9 cellular contexts compared by ENCODE assay signal in the genomic region with DNA sequence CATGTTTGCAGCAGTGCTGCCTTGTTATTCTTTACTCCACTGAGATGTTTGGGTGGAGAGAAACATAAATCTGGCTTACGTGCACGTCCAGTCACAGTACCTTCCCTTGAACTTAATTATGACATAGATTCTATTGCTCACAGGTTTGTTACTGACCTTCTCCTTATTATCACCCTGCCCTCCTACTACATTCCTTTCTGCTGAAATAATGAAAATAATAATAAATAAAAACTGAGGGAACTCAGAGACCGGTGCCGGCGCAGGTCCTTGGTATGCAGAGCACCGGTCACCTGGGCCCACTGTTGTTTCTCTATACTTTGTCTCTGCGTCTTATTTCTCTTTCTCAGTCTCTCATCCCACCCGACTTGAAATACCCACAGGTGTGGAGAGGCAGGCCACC. TPM values are rescaled to one million over a fixed set of nuclear protein-coding genes. Genes with fewer than 3 reads are reported as not detected.
DNase-seq lines count a peak whose midpoint lies in the region; ATAC-seq, FAIRE-seq and TF ChIP-seq lines count a peak whose summit lies in the region.
"Not testable (repeated sequence)": the region's sequence is repeated elsewhere in the genome, so short reads cannot be mapped to it uniquely, and the experiment has no call there.
"Had no signal": no experiment of that assay in that cellular context is flagged by ENCODE, and none has a peak within 500 bp of the region (broad histone marks: within the 10 kb centered on the region; RNA-seq: fewer than 3 reads in every experiment).

No MANE protein-coding gene starts in this region.

- intact Hi-C loops in mammary epithelial cell (cut with micrococcal nuclease); HepG2 (cut with micrococcal nuclease; ENCODE audit: unreplicated experiment): not testable (repeated sequence)

- H3K27ac ChIP-seq in mammary epithelial cell (ENCODE audit: insufficient read depth, low read depth, low read length) = peak overlapping the region; percentile 48
- not testable (repeated sequence) for H3K27ac ChIP-seq in HepG2 (ENCODE audit: extremely low read length, insufficient read depth, low read length)

- POLR2A ChIA-PET in HepG2 (lab: Yijun Ruan, JAX) = interaction anchor here (0.8 kb wide), 1 partner anchor 24 kb away, joined by 3 read pairs; a partner anchor contains a TSS

- not testable (repeated sequence) for H3K36me3 ChIP-seq in mammary epithelial cell (ENCODE audit: insufficient read depth, low read length); HepG2 (replicated peaks in 1 of 2; ENCODE audit: control insufficient read depth in 1 of 2, insufficient read depth in 2 of 2, low read length in 2 of 2)

- peak; percentile 77 for DNase-seq in HT-29 (ENCODE audit: low spot score)
- peak; percentile 24 for DNase-seq in activated CD8-positive, alpha-beta memory T cell treated with anti-CD3 and anti-CD28 coated beads for 24 hours
- peak; percentile 72 for DNase-seq in mammary epithelial cell
- DNase-seq in fibroblast of pulmonary artery (ENCODE audit: low read depth) = peak; percentile 11
- not testable (repeated sequence) for DNase-seq in HepG2 (ENCODE audit: low spot score); progenitor cell of endocrine pancreas (ENCODE audit: low spot score, unreplicated experiment)

- not testable (repeated sequence) for H3K9me3 ChIP-seq in mammary epithelial cell (replicated peaks; ENCODE audit: insufficient read depth, low read length); HepG2 (ENCODE audit: low read length)

- H3K36me3 Mint-ChIP-seq in progenitor cell of endocrine pancreas (ENCODE audit: insufficient read depth) = not testable (repeated sequence)

- in situ Hi-C loops in mammary epithelial cell (cut with MboI; ENCODE audit: low sequenced_read_pairs in 2 of 2); HepG2 (cut with HindIII; ENCODE audit: extremely low pct_ligation_motif_present, low pct_unique_long_range_greater_than_20kb): not testable (repeated sequence)

- FAIRE-seq in HepG2 (lab: Jason Lieb, UNC) = not testable (repeated sequence)

- H3K4me2 ChIP-seq in mammary epithelial cell (ENCODE audit: insufficient read depth, low read depth, low read length) = peak overlapping the region; percentile 27
- peak overlapping the region; percentile 26; the same call in 1 of the 2 replicates for H3K4me2 ChIP-seq in HepG2 (ENCODE audit: low read depth, low read length)

- WGBS in mammary epithelial cell (ENCODE audit: low coverage, missing lambda C conversion rate) = 15% methylated on average over 8 of the region's 8 CpGs
- 30% methylated on average over 8 of the region's 8 CpGs for WGBS in HepG2 (ENCODE audit: low lambda C conversion rate)

- TF ChIP-seq RAD21 in HepG2 (CRISPR knock-in tag; IDR thresholded peaks at IDR 0.05) = not testable (repeated sequence)

- not testable (repeated sequence) for H3K27me3 Mint-ChIP-seq in progenitor cell of endocrine pancreas

- dilution Hi-C loops in mammary epithelial cell (cut with HindIII; ENCODE audit: low sequenced_read_pairs) = not testable (repeated sequence)

- not testable (repeated sequence) for H3K9me3 Mint-ChIP-seq in progenitor cell of endocrine pancreas (ENCODE audit: low read depth)

- H3K4me3 ChIP-seq in mammary epithelial cell (replicated peaks in 1 of 3; ENCODE audit: insufficient read depth in 1 of 3, low read depth in 2 of 3, low read length in 3 of 3); fibroblast of pulmonary artery (replicated peaks; ENCODE audit: low read depth, low read length); HepG2 (replicated peaks in 1 of 3; ENCODE audit: insufficient read depth in 1 of 3, low read depth in 2 of 3, low read length in 3 of 3): not testable (repeated sequence)

- CTCF ChIA-PET in mammary epithelial cell (lab: Charles Lee; ENCODE audit: low non-redundant PET); HepG2 (lab: Yijun Ruan, JAX; ENCODE audit: low intra/inter-chr PET ratio, low total read pairs): not testable (repeated sequence)

- peak overlapping the region; percentile 30 for H2AFZ ChIP-seq in mammary epithelial cell (ENCODE audit: low read depth, low read length)
- H2AFZ ChIP-seq in HepG2 (ENCODE audit: low read length) = not testable (repeated sequence)

- ATAC-seq in HepG2 = not testable (repeated sequence)

- not testable (repeated sequence) for H3K9ac ChIP-seq in mammary epithelial cell (ENCODE audit: insufficient read depth, low read length); HepG2 (ENCODE audit: insufficient read depth, low read depth, low read length)

- not testable (repeated sequence) for TF ChIP-seq EP300 in HepG2 (IDR thresholded peaks at IDR 0.05; ENCODE audit: low read depth in 2 of 2, low read length in 2 of 2); HepG2 (CRISPR knock-in tag; IDR thresholded peaks at IDR 0.05; ENCODE audit: borderline replicate concordance)

- not testable (repeated sequence) for BruUV-seq in mammary epithelial cell (replicated peaks; lab: Mats Ljungman, UMichigan); HepG2 (replicated peaks; lab: Mats Ljungman, UMichigan)

- TF ChIP-seq CTCF in mammary epithelial cell (conservative IDR thresholded peaks at IDR 0.05 in 1 of 2, IDR thresholded peaks at IDR 0.05 in 1 of 2; ENCODE audit: extremely low read depth in 1 of 2, insufficient read depth in 1 of 2, low read depth in 1 of 2, low read length in 2 of 2); fibroblast of pulmonary artery (IDR thresholded peaks at IDR 0.05; ENCODE audit: low read length, missing control alignments); HepG2 (CRISPR knock-in tag; IDR thresholded peaks at IDR 0.05); progenitor cell of endocrine pancreas (IDR thresholded peaks at IDR 0.05; ENCODE audit: unreplicated experiment): not testable (repeated sequence)

- not testable (repeated sequence) for H3K4me3 Mint-ChIP-seq in progenitor cell of endocrine pancreas (ENCODE audit: low read depth)

- H3K4me1 Mint-ChIP-seq in progenitor cell of endocrine pancreas (ENCODE audit: low read depth) = not testable (repeated sequence)

- H3K79me2 ChIP-seq in mammary epithelial cell (ENCODE audit: insufficient read depth, low read length); HepG2 (ENCODE audit: insufficient read depth, low read length): not testable (repeated sequence)

- TF ChIP-seq POLR2A in HepG2 (IDR thresholded peaks at IDR 0.05; ENCODE audit: insufficient read depth in 1 of 2, low read depth in 2 of 2, low read length in 2 of 2) = not testable (repeated sequence)

- H4K20me1 ChIP-seq in mammary epithelial cell (ENCODE audit: insufficient read depth, low read length); HepG2 (ENCODE audit: insufficient read depth, low read length): not testable (repeated sequence)

- not testable (repeated sequence) for H3K27me3 ChIP-seq in mammary epithelial cell (ENCODE audit: insufficient read depth, low read length)
- peaks cover 0 to 27% of the 10 kb centered on the region in 2 experiments; a peak in 3 of 5 replicates for H3K27me3 ChIP-seq in HepG2 (ENCODE audit: control insufficient read depth in 1 of 2, insufficient read depth in 2 of 2, low read length in 2 of 2)

- peak overlapping the region; percentile 71 for H3K27ac Mint-ChIP-seq in progenitor cell of endocrine pancreas

- peaks cover 42% of the 10 kb centered on the region for H3K4me1 ChIP-seq in mammary epithelial cell (ENCODE audit: insufficient read depth, low read length)
- H3K4me1 ChIP-seq in HepG2 (ENCODE audit: insufficient read depth, low read length) = peaks cover 64% of the 10 kb centered on the region

RNA-seq across cellular contexts. Expression of a gene that starts 24.6 kb away (rescaled TPM):
- 321 and 357 TPM in 2 replicates for total RNA-seq in HT-29 (2014; rRNA removed; shearing (Covaris generic))
- 100 to 1,000 TPM; 170 to 218 TPM for total RNA-seq in mammary epithelial cell
- 181 TPM for polyA plus RNA-seq in mammary epithelial cell
- 51.6 TPM for polyA minus RNA-seq in mammary epithelial cell
- total RNA-seq in HepG2 (2016; rRNA removed; fragmentation: Illumina TruSeq; extraction: Trizol) = 250 and 371 TPM in 2 replicates
- 82.0 and 100 TPM in 2 replicates for total RNA-seq in HepG2 (2016; cell fraction: cytosol; rRNA removed; fragmentation: Illumina TruSeq; extraction: Trizol; ENCODE audit: low read depth)
- 255 and 390 TPM in 2 replicates for total RNA-seq in HepG2 (2016; cell fraction: insoluble cytoplasmic fraction; rRNA removed; fragmentation: Illumina TruSeq; extraction: Trizol)
- 165 and 176 TPM in 2 replicates for total RNA-seq in HepG2 (2016; cell fraction: membrane; rRNA removed; fragmentation: Illumina TruSeq; extraction: Trizol)
- 97.3 and 103 TPM in 2 replicates for total RNA-seq in HepG2 (2016; cell fraction: nucleus; rRNA removed; fragmentation: Illumina TruSeq; extraction: Trizol)
- polyA plus RNA-seq in HepG2 (2011; rRNA removed) = 104 and 136 TPM in 2 replicates
- 79.2 and 103 TPM in 2 replicates for polyA plus RNA-seq in HepG2 (2011; cell fraction: cytosol; rRNA removed)
- 29.6 and 38.4 TPM in 2 replicates for polyA plus RNA-seq in HepG2 (2011; cell fraction: nucleus; rRNA removed)
- polyA plus RNA-seq in HepG2 (2012) = 160 and 173 TPM in 2 replicates
- 83.3 and 87.7 TPM in 2 replicates for polyA plus RNA-seq in HepG2 (2016; cell fraction: cytosol; fragmentation: Illumina TruSeq; extraction: Trizol; ENCODE audit: low read depth)
- polyA plus RNA-seq in HepG2 (2016; cell fraction: insoluble cytoplasmic fraction; fragmentation: Illumina TruSeq; extraction: Trizol; ENCODE audit: low read depth) = 345 and 373 TPM in 2 replicates
- polyA plus RNA-seq in HepG2 (2016; cell fraction: membrane; fragmentation: Illumina TruSeq; extraction: Trizol; ENCODE audit: low read depth) = 131 and 143 TPM in 2 replicates
- polyA plus RNA-seq in HepG2 (2016; cell fraction: nucleus; fragmentation: Illumina TruSeq; extraction: Trizol; ENCODE audit: insufficient read depth, low read depth) = 129 and 132 TPM in 2 replicates
- polyA minus RNA-seq in HepG2 (2011; rRNA and poly(A)+ RNA removed; ENCODE audit: low replicate concordance) = 27.3 and 92.0 TPM in 2 replicates
- polyA minus RNA-seq in HepG2 (2011; cell fraction: cytosol; rRNA and poly(A)+ RNA removed) = 75.4 and 86.8 TPM in 2 replicates
- 78.9 and 82.8 TPM in 2 replicates for polyA minus RNA-seq in HepG2 (2011; cell fraction: nucleus; rRNA and poly(A)+ RNA removed)
- total RNA-seq in progenitor cell of endocrine pancreas = 119 and 128 TPM in 2 replicates

RNA-seq across cellular contexts. Expression of a gene that starts 26.0 kb away (rescaled TPM):
- total RNA-seq in HT-29 (2014; rRNA removed; shearing (Covaris generic)) = 2.9 and 4.4 TPM in 2 replicates
- total RNA-seq in mammary epithelial cell (under 1 TPM in 1 of 2 donors, not detected in 1; under 0.01 TPM), HepG2 (2016; rRNA removed; fragmentation: Illumina TruSeq; extraction: Trizol) (under 0.01 TPM in 1 of 2 replicates, not detected in the other), progenitor cell of endocrine pancreas (not detected in 2 replicates)
- polyA plus RNA-seq in mammary epithelial cell (0.01 TPM), HepG2 (2011; rRNA removed) (not detected in 2 replicates)
- not detected for polyA minus RNA-seq in mammary epithelial cell
- under 0.01 TPM in 1 of 2 replicates, not detected in the other for total RNA-seq in HepG2 (2016; cell fraction: cytosol; rRNA removed; fragmentation: Illumina TruSeq; extraction: Trizol; ENCODE audit: low read depth)
- total RNA-seq in HepG2 (2016; cell fraction: insoluble cytoplasmic fraction; rRNA removed; fragmentation: Illumina TruSeq; extraction: Trizol) = 0.02 TPM in 1 of 2 replicates, not detected in the other
- total RNA-seq in HepG2 (2016; cell fraction: membrane; rRNA removed; fragmentation: Illumina TruSeq; extraction: Trizol) = not detected in 2 replicates
- total RNA-seq in HepG2 (2016; cell fraction: nucleus; rRNA removed; fragmentation: Illumina TruSeq; extraction: Trizol) = not detected in 2 replicates
- polyA plus RNA-seq in HepG2 (2011; cell fraction: cytosol; rRNA removed) = not detected in 2 replicates
- polyA plus RNA-seq in HepG2 (2011; cell fraction: nucleus; rRNA removed) = 0.02 TPM in 1 of 2 replicates, not detected in the other
- not detected in 2 replicates for polyA plus RNA-seq in HepG2 (2012)
- 0.01 and 0.02 TPM in 2 replicates for polyA plus RNA-seq in HepG2 (2016; cell fraction: cytosol; fragmentation: Illumina TruSeq; extraction: Trizol; ENCODE audit: low read depth)
- not detected in 2 replicates for polyA plus RNA-seq in HepG2 (2016; cell fraction: insoluble cytoplasmic fraction; fragmentation: Illumina TruSeq; extraction: Trizol; ENCODE audit: low read depth)
- polyA plus RNA-seq in HepG2 (2016; cell fraction: membrane; fragmentation: Illumina TruSeq; extraction: Trizol; ENCODE audit: low read depth) = not detected in 2 replicates
- polyA plus RNA-seq in HepG2 (2016; cell fraction: nucleus; fragmentation: Illumina TruSeq; extraction: Trizol; ENCODE audit: insufficient read depth, low read depth) = not detected in 2 replicates
- polyA minus RNA-seq in HepG2 (2011; rRNA and poly(A)+ RNA removed; ENCODE audit: low replicate concordance) = not detected in 2 replicates
- polyA minus RNA-seq in HepG2 (2011; cell fraction: cytosol; rRNA and poly(A)+ RNA removed) = not detected in 2 replicates
- under 0.01 TPM in 1 of 2 replicates, not detected in the other for polyA minus RNA-seq in HepG2 (2011; cell fraction: nucleus; rRNA and poly(A)+ RNA removed)
- total RNA-seq: CD4-positive, CD25-positive, alpha-beta regulatory T cell; CD8-positive, alpha-beta memory T cell; H9 had no signal
- polyA plus RNA-seq: CD4-positive, CD25-positive, alpha-beta regulatory T cell; CD8-positive, alpha-beta memory T cell had no signal
